Comparison of ENCODE assay signal across 2 cellular contexts in genomic region chr17:48738803-48739526, GRCh38.
TF ChIP-seq lines count a peak whose summit lies in the region.

No MANE protein-coding gene starts in this region.

TF ChIP-seq in IMR-90, 13 proteins besides CTCF, POLR2A, EP300 and RAD21:
- no peak for TF ChIP-seq MXI1 (IDR thresholded peaks at IDR 0.05; ENCODE audit: borderline replicate concordance, low read depth, low read length)
- no peak for TF ChIP-seq RFX5 (IDR thresholded peaks at IDR 0.05; ENCODE audit: low read depth, low read length)
- TF ChIP-seq RCOR1 (IDR thresholded peaks at IDR 0.05; ENCODE audit: insufficient replicate concordance, low read length): no peak
- no peak for TF ChIP-seq MAFK (IDR thresholded peaks at IDR 0.05; ENCODE audit: low read depth, low read length)
- TF ChIP-seq NFE2L2 (IDR thresholded peaks at IDR 0.05; ENCODE audit: low read depth, low read length): no peak
- TF ChIP-seq ELK1 (IDR thresholded peaks at IDR 0.05; ENCODE audit: borderline replicate concordance, low read depth, low read length): no peak
- no peak for TF ChIP-seq CEBPB (IDR thresholded peaks at IDR 0.05; ENCODE audit: low read depth, low read length)
- no peak for TF ChIP-seq BHLHE40 (IDR thresholded peaks at IDR 0.05; ENCODE audit: low read depth, low read length)
- TF ChIP-seq CHD1 (IDR thresholded peaks at IDR 0.05; ENCODE audit: low read depth, low read length): no peak
- TF ChIP-seq MAZ (IDR thresholded peaks at IDR 0.05; ENCODE audit: borderline replicate concordance, low read depth, low read length): no peak
- TF ChIP-seq FOS (IDR thresholded peaks at IDR 0.05; ENCODE audit: low read depth, low read length): no peak
- no peak for TF ChIP-seq USF2 (IDR thresholded peaks at IDR 0.05; ENCODE audit: low read depth, low read length)
- TF ChIP-seq SMC3 (IDR thresholded peaks at IDR 0.05; ENCODE audit: low read depth, low read length): no peak

TF ChIP-seq in H1, 55 proteins besides CTCF, POLR2A, EP300 and RAD21:
- TF ChIP-seq CBX8 (IDR thresholded peaks at IDR 0.05; ENCODE audit: borderline replicate concordance, low read depth, low read length) (peak; percentile 44; the same call in 1 of the 2 replicates), USF2 (IDR thresholded peaks at IDR 0.05; ENCODE audit: low read length) (no peak), CREB1 (IDR thresholded peaks at IDR 0.05) (0 out of 2 replicates have a peak, but pooled peaks have one; percentile 10), MAX (IDR thresholded peaks at IDR 0.05) (0 out of 2 replicates have a peak, but pooled peaks have one; percentile 15), SAP30 (IDR thresholded peaks at IDR 0.05; ENCODE audit: insufficient read depth, insufficient replicate concordance, low read length) (no peak), GABPA (IDR thresholded peaks at IDR 0.05; ENCODE audit: borderline replicate concordance, insufficient read depth, low read length) (0 out of 2 replicates have a peak, but pooled peaks have one; percentile 35), SP1 (IDR thresholded peaks at IDR 0.05; ENCODE audit: low read depth, low read length) (no peak), JUND (IDR thresholded peaks at IDR 0.05; ENCODE audit: low read length) (no peak), BCL11A (IDR thresholded peaks at IDR 0.05; ENCODE audit: low read depth in 2 of 2, low read length in 2 of 2) (no peak), CTBP2 (IDR thresholded peaks at IDR 0.05; ENCODE audit: borderline replicate concordance, insufficient read depth, insufficient read length, low read length) (peak; percentile 97), SUZ12 (IDR thresholded peaks at IDR 0.05; ENCODE audit: low read length) (peak; percentile 100), BACH1 (IDR thresholded peaks at IDR 0.05; ENCODE audit: low read length) (no peak), EZH2 (IDR thresholded peaks at IDR 0.05; ENCODE audit: low read depth, low read length, severe bottlenecking) (peak; percentile 99), KDM4A (IDR thresholded peaks at IDR 0.05; ENCODE audit: low read depth, low read length, severe bottlenecking) (no peak), SIN3A (conservative IDR thresholded peaks at IDR 0.05 in 1 of 2, IDR thresholded peaks at IDR 0.05 in 1 of 2; ENCODE audit: low read depth in 1 of 2, low read length in 2 of 2) (no peak), BRCA1 (IDR thresholded peaks at IDR 0.05; ENCODE audit: low read depth, low read length) (no peak), HDAC6 (IDR thresholded peaks at IDR 0.05; ENCODE audit: low read depth, low read length) (no peak), RNF2 (IDR thresholded peaks at IDR 0.05; ENCODE audit: borderline replicate concordance, low read depth, low read length, missing control alignments, poor library complexity, severe bottlenecking) (peak; percentile 95), TBP (IDR thresholded peaks at IDR 0.05; ENCODE audit: low read depth, low read length) (no peak), RFX5 (IDR thresholded peaks at IDR 0.05; ENCODE audit: borderline replicate concordance, low read depth, low read length) (no peak)
TF ChIP-seq in H1: peak in this region for 8.
